ENCODE assay signal across 15 cellular contexts in the genomic region with DNA sequence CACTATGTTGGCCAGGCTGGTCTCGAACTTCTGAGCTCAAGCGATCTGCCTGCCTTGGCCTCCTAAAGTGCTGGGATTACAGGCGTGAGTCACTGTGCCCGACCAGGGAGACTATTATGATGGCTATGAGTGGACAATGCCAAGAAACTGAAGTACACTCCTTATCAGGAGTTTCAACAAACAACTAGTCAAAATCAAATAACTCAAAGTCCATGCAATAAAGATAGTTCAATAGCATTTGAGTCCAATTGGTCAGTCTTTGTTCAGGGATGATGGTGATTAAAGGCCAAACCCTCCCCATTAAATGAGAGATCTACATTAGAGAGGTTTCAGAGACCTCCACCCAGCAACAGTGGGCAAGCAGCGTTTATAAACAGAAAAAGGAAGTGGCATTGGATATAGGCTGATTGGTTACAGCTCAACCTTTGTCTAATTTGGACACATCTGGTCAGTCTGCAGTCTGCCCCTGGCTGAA. TPM values are rescaled to one million over a fixed set of nuclear protein-coding genes. Genes with fewer than 3 reads are reported as not detected.
"Had no signal": no experiment of that assay in that cellular context is flagged by ENCODE, and none has a peak within 500 bp of the region (broad histone marks: within the 10 kb centered on the region; RNA-seq: fewer than 3 reads in every experiment).

No MANE protein-coding gene starts in this region.

- H3K4me1 ChIP-seq: breast epithelium, esophagus muscularis mucosa, parathyroid adenoma had no signal

- H3K27ac Mint-ChIP-seq: activated naive CD8-positive, alpha-beta T cell treated with anti-CD3 and anti-CD28 coated beads for 36 hours; memory B cell had no signal

- H3K4me3 Mint-ChIP-seq: activated naive CD8-positive, alpha-beta T cell treated with anti-CD3 and anti-CD28 coated beads for 36 hours; memory B cell had no signal

- H3K4me3 ChIP-seq: breast epithelium, dorsolateral prefrontal cortex, esophagus muscularis mucosa, skin epidermis had no signal

- H3K79me2 ChIP-seq: parathyroid adenoma had no signal

- H3K36me3 ChIP-seq: breast epithelium, esophagus muscularis mucosa had no signal

- H3K27ac ChIP-seq: breast epithelium, dorsolateral prefrontal cortex, esophagus muscularis mucosa, parathyroid adenoma, skin epidermis had no signal

- H2AFZ ChIP-seq: parathyroid adenoma had no signal

- H3K4me1 Mint-ChIP-seq: activated naive CD8-positive, alpha-beta T cell treated with anti-CD3 and anti-CD28 coated beads for 36 hours; memory B cell had no signal

- DNase-seq: activated CD4-positive, alpha-beta T cell treated with anti-CD3 and anti-CD28 coated beads for 1 hour; activated CD4-positive, alpha-beta T cell treated with anti-CD3 and anti-CD28 coated beads, Interleukin-2, amount 50 U/mL, for 48 hours; activated gamma-delta T cell; activated naive CD8-positive, alpha-beta T cell treated with anti-CD3 and anti-CD28 coated beads for 36 hours; activated T-cell treated with anti-CD3 and anti-CD28 coated beads, Interleukin-2, amount 50 U/mL, for 48 hours; dorsolateral prefrontal cortex; foreskin fibroblast; trophoblast cell had no signal

- H3K27me3 Mint-ChIP-seq: activated naive CD8-positive, alpha-beta T cell treated with anti-CD3 and anti-CD28 coated beads for 36 hours had no signal

- H3K27me3 ChIP-seq: breast epithelium, dorsolateral prefrontal cortex, esophagus muscularis mucosa had no signal

- H3K9ac ChIP-seq: parathyroid adenoma had no signal

- H3K9me3 ChIP-seq: breast epithelium, esophagus muscularis mucosa had no signal

- H3K36me3 Mint-ChIP-seq: activated naive CD8-positive, alpha-beta T cell treated with anti-CD3 and anti-CD28 coated beads for 36 hours; memory B cell had no signal

RNA-seq across cellular contexts. Expression of a gene that starts 8.0 kb away (rescaled TPM):
- total RNA-seq: activated naive CD8-positive, alpha-beta T cell treated with anti-CD3 and anti-CD28 coated beads for 36 hours; esophagus muscularis mucosa; myocyte; T-helper 2 cell treated with Interferon-gamma antibody and Interleukin-4, amounts not matched to agents 100 ng/mL and 5 ng/mL, for 36 hours had no signal

RNA-seq across cellular contexts. Expression of a gene that starts 32.6 kb away (rescaled TPM):
- total RNA-seq: T-helper 2 cell treated with Interferon-gamma antibody and Interleukin-4, amounts not matched to agents 100 ng/mL and 5 ng/mL, for 36 hours had no signal
